1 cellular context compared by ENCODE assay signal in the genomic region with DNA sequence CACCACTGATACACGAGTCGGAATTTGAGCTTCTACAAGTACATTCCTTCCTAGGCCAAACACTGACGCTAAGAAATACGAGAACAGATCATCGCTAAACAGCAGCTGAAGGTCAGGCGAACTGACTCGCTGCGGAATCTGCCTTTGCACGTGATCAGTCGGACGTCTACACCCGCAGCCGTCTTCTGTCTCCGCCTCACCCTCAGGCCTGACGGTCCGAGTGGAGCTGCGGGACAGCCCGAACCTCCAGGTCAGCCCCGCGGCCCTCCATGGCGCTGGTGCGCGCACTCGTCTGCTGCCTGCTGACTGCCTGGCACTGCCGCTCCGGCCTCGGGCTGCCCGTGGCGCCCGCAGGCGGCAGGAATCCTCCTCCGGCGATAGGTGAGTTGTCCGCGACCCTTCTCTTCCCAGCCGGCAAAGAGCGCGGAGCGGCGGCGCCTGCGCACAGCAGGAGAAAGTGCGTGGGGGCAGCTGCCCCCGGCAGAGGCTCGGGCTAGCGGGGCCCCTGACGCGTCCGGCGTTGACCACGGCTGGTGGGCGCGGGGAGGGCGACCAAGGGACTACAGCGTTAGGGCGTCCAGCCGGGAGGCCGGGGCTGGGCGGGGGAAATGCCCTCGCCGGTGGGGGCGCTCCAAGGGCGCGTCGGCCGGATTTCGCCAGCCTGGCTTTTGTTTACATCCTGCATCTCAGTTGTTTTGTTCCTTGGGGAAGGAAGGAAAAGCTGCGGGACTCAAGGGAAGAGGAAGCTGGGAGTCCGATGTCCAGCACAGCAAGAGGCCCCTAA.
TF ChIP-seq lines count a peak whose summit lies in the region.

A gene with protein sequence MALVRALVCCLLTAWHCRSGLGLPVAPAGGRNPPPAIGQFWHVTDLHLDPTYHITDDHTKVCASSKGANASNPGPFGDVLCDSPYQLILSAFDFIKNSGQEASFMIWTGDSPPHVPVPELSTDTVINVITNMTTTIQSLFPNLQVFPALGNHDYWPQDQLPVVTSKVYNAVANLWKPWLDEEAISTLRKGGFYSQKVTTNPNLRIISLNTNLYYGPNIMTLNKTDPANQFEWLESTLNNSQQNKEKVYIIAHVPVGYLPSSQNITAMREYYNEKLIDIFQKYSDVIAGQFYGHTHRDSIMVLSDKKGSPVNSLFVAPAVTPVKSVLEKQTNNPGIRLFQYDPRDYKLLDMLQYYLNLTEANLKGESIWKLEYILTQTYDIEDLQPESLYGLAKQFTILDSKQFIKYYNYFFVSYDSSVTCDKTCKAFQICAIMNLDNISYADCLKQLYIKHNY (plus strand): TSS at position 181 of the 784 bp plus-strand sequence. CDS start 89 bp downstream, at position 270.

TF ChIP-seq in HEK293, 187 proteins besides CTCF, POLR2A, EP300 and RAD21 (continued from another document and continues in another):
- TF ChIP-seq, protein P1, sequence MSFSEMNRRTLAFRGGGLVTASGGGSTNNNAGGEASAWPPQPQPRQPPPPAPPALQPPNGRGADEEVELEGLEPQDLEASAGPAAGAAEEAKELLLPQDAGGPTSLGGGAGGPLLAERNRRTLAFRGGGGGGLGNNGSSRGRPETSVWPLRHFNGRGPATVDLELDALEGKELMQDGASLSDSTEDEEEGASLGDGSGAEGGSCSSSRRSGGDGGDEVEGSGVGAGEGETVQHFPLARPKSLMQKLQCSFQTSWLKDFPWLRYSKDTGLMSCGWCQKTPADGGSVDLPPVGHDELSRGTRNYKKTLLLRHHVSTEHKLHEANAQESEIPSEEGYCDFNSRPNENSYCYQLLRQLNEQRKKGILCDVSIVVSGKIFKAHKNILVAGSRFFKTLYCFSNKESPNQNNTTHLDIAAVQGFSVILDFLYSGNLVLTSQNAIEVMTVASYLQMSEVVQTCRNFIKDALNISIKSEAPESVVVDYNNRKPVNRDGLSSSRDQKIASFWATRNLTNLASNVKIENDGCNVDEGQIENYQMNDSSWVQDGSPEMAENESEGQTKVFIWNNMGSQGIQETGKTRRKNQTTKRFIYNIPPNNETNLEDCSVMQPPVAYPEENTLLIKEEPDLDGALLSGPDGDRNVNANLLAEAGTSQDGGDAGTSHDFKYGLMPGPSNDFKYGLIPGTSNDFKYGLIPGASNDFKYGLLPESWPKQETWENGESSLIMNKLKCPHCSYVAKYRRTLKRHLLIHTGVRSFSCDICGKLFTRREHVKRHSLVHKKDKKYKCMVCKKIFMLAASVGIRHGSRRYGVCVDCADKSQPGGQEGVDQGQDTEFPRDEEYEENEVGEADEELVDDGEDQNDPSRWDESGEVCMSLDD (tag by site-specific recombination; IDR thresholded peaks at IDR 0.05): no peak
- TF ChIP-seq ZNF76 (tag by site-specific recombination; IDR thresholded peaks at IDR 0.05; ENCODE audit: borderline replicate concordance, low read depth): no peak; the same call in 1 of the 2 replicates
- no peak for TF ChIP-seq KLF7 (tag by site-specific recombination; IDR thresholded peaks at IDR 0.05; ENCODE audit: borderline replicate concordance)
- 0 out of 2 replicates have a peak, but pooled peaks have one; percentile 11 for TF ChIP-seq ZNF660 (tag by site-specific recombination; IDR thresholded peaks at IDR 0.05)
- TF ChIP-seq, protein P2, sequence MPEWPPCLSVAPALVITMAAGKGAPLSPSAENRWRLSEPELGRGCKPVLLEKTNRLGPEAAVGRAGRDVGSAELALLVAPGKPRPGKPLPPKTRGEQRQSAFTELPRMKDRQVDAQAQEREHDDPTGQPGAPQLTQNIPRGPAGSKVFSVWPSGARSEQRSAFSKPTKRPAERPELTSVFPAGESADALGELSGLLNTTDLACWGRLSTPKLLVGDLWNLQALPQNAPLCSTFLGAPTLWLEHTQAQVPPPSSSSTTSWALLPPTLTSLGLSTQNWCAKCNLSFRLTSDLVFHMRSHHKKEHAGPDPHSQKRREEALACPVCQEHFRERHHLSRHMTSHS (tag by site-specific recombination; IDR thresholded peaks at IDR 0.05): no peak
- TF ChIP-seq ZNF48 (tag by site-specific recombination; IDR thresholded peaks at IDR 0.05): no peak
- no peak for TF ChIP-seq ZNF37A (tag by site-specific recombination; IDR thresholded peaks at IDR 0.05)
- TF ChIP-seq ZNF561 (tag by site-specific recombination; IDR thresholded peaks at IDR 0.05; ENCODE audit: borderline replicate concordance): peak; percentile 56; the same call in 1 of the 2 replicates
- TF ChIP-seq, protein P3, sequence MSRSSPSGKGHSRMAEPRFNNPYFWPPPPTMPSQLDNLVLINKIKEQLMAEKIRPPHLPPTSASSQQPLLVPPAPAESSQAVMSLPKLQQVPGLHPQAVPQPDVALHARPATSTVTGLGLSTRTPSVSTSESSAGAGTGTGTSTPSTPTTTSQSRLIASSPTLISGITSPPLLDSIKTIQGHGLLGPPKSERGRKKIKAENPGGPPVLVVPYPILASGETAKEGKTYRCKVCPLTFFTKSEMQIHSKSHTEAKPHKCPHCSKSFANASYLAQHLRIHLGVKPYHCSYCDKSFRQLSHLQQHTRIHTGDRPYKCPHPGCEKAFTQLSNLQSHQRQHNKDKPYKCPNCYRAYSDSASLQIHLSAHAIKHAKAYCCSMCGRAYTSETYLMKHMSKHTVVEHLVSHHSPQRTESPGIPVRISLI (tag by site-specific recombination; IDR thresholded peaks at IDR 0.05): no peak
- TF ChIP-seq ZNF560 (tag by site-specific recombination; IDR thresholded peaks at IDR 0.05; ENCODE audit: borderline replicate concordance): no peak
- TF ChIP-seq ZFP3 (tag by site-specific recombination; IDR thresholded peaks at IDR 0.05; ENCODE audit: low read depth): peak; percentile 66; the same call in 1 of the 2 replicates
- no peak for TF ChIP-seq ZNF433 (tag by site-specific recombination; IDR thresholded peaks at IDR 0.05; ENCODE audit: low read depth)
- TF ChIP-seq ZBTB48 (tag by site-specific recombination; IDR thresholded peaks at IDR 0.05): peak; percentile 89
- no peak for TF ChIP-seq ZNF121 (tag by site-specific recombination; IDR thresholded peaks at IDR 0.05)
- 0 out of 2 replicates have a peak, but pooled peaks have one; percentile 13 for TF ChIP-seq KLF1 (tag by site-specific recombination; IDR thresholded peaks at IDR 0.05)
- TF ChIP-seq ZNF664 (tag by site-specific recombination; IDR thresholded peaks at IDR 0.05): no peak
- TF ChIP-seq ZNF624 (tag by site-specific recombination; IDR thresholded peaks at IDR 0.05): no peak
- TF ChIP-seq ZNF501 (tag by site-specific recombination; IDR thresholded peaks at IDR 0.05): peak; percentile 92
- TF ChIP-seq YY2 (tag by site-specific recombination; IDR thresholded peaks at IDR 0.05): no peak
- no peak for TF ChIP-seq ZNF670 (tag by site-specific recombination; IDR thresholded peaks at IDR 0.05; ENCODE audit: low read depth)
- peak; percentile 77 for TF ChIP-seq GLIS1 (tag by site-specific recombination; IDR thresholded peaks at IDR 0.05)
- TF ChIP-seq ZNF391 (tag by site-specific recombination; IDR thresholded peaks at IDR 0.05; ENCODE audit: borderline replicate concordance, low read depth): 0 out of 2 replicates have a peak, but pooled peaks have one; percentile 33
- TF ChIP-seq ZNF248 (tag by site-specific recombination; IDR thresholded peaks at IDR 0.05): no peak
- TF ChIP-seq ZNF596 (tag by site-specific recombination; IDR thresholded peaks at IDR 0.05): no peak
- no peak for TF ChIP-seq ZNF221 (tag by site-specific recombination; IDR thresholded peaks at IDR 0.05; ENCODE audit: borderline replicate concordance)
- TF ChIP-seq ZBTB1 (tag by site-specific recombination; IDR thresholded peaks at IDR 0.05): no peak
- TF ChIP-seq, protein P4, sequence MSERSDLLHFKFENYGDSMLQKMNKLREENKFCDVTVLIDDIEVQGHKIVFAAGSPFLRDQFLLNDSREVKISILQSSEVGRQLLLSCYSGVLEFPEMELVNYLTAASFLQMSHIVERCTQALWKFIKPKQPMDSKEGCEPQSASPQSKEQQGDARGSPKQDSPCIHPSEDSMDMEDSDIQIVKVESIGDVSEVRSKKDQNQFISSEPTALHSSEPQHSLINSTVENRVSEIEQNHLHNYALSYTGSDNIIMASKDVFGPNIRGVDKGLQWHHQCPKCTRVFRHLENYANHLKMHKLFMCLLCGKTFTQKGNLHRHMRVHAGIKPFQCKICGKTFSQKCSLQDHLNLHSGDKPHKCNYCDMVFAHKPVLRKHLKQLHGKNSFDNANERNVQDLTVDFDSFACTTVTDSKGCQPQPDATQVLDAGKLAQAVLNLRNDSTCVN (tag by site-specific recombination; optimal IDR thresholded peaks at IDR 0.05): peak; percentile 90
- TF ChIP-seq, protein P5, sequence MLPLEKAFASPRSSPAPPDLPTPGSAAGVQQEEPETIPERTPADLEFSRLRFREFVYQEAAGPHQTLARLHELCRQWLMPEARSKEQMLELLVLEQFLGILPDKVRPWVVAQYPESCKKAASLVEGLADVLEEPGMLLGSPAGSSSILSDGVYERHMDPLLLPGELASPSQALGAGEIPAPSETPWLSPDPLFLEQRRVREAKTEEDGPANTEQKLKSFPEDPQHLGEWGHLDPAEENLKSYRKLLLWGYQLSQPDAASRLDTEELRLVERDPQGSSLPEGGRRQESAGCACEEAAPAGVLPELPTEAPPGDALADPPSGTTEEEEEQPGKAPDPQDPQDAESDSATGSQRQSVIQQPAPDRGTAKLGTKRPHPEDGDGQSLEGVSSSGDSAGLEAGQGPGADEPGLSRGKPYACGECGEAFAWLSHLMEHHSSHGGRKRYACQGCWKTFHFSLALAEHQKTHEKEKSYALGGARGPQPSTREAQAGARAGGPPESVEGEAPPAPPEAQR (tag by site-specific recombination; IDR thresholded peaks at IDR 0.05): no peak
- peak; percentile 47; the same call in 1 of the 2 replicates for TF ChIP-seq ZNF629 (tag by site-specific recombination; IDR thresholded peaks at IDR 0.05)
- no peak for TF ChIP-seq KLF10 (tag by site-specific recombination; IDR thresholded peaks at IDR 0.05)
- TF ChIP-seq ZNF157 (tag by site-specific recombination; IDR thresholded peaks at IDR 0.05): no peak
- no peak for TF ChIP-seq ZNF274 (IDR thresholded peaks at IDR 0.05; ENCODE audit: low read length)
- TF ChIP-seq ZNF274 (tag by site-specific recombination; IDR thresholded peaks at IDR 0.05; ENCODE audit: borderline replicate concordance): no peak
- TF ChIP-seq ZSCAN16 (tag by site-specific recombination; IDR thresholded peaks at IDR 0.05): no peak
- TF ChIP-seq, protein P6, sequence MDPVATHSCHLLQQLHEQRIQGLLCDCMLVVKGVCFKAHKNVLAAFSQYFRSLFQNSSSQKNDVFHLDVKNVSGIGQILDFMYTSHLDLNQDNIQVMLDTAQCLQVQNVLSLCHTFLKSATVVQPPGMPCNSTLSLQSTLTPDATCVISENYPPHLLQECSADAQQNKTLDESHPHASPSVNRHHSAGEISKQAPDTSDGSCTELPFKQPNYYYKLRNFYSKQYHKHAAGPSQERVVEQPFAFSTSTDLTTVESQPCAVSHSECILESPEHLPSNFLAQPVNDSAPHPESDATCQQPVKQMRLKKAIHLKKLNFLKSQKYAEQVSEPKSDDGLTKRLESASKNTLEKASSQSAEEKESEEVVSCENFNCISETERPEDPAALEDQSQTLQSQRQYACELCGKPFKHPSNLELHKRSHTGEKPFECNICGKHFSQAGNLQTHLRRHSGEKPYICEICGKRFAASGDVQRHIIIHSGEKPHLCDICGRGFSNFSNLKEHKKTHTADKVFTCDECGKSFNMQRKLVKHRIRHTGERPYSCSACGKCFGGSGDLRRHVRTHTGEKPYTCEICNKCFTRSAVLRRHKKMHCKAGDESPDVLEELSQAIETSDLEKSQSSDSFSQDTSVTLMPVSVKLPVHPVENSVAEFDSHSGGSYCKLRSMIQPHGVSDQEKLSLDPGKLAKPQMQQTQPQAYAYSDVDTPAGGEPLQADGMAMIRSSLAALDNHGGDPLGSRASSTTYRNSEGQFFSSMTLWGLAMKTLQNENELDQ (tag by site-specific recombination; IDR thresholded peaks at IDR 0.05; ENCODE audit: low read depth): no peak
- no peak for TF ChIP-seq ZNF132 (tag by site-specific recombination; IDR thresholded peaks at IDR 0.05; ENCODE audit: borderline replicate concordance)
- TF ChIP-seq ZNF423 (tag by site-specific recombination; IDR thresholded peaks at IDR 0.05): no peak
- TF ChIP-seq, protein P7, sequence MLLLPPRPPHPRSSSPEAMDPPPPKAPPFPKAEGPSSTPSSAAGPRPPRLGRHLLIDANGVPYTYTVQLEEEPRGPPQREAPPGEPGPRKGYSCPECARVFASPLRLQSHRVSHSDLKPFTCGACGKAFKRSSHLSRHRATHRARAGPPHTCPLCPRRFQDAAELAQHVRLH (tag by site-specific recombination; IDR thresholded peaks at IDR 0.05): 0 out of 2 replicates have a peak, but pooled peaks have one; percentile 14
- no peak for TF ChIP-seq ZNF707 (tag by site-specific recombination; IDR thresholded peaks at IDR 0.05)
- TF ChIP-seq, protein P8, sequence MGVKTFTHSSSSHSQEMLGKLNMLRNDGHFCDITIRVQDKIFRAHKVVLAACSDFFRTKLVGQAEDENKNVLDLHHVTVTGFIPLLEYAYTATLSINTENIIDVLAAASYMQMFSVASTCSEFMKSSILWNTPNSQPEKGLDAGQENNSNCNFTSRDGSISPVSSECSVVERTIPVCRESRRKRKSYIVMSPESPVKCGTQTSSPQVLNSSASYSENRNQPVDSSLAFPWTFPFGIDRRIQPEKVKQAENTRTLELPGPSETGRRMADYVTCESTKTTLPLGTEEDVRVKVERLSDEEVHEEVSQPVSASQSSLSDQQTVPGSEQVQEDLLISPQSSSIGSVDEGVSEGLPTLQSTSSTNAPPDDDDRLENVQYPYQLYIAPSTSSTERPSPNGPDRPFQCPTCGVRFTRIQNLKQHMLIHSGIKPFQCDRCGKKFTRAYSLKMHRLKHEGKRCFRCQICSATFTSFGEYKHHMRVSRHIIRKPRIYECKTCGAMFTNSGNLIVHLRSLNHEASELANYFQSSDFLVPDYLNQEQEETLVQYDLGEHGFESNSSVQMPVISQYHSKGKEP (tag by site-specific recombination; IDR thresholded peaks at IDR 0.05): no peak
- TF ChIP-seq, protein P9, sequence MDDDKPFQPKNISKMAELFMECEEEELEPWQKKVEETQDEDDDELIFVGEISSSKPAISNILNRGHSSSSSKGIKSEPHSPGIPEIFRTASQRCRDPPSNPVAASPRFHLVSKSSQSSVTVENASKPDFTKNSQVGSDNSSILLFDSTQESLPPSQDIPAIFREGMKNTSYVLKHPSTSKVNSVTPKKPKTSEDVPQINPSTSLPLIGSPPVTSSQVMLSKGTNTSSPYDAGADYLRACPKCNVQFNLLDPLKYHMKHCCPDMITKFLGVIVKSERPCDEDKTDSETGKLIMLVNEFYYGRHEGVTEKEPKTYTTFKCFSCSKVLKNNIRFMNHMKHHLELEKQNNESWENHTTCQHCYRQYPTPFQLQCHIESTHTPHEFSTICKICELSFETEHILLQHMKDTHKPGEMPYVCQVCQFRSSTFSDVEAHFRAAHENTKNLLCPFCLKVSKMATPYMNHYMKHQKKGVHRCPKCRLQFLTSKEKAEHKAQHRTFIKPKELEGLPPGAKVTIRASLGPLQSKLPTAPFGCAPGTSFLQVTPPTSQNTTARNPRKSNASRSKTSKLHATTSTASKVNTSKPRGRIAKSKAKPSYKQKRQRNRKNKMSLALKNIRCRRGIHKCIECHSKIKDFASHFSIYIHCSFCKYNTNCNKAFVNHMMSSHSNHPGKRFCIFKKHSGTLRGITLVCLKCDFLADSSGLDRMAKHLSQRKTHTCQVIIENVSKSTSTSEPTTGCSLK (tag by site-specific recombination; IDR thresholded peaks at IDR 0.05): no peak
